Comparison of ENCODE assay signal across 14 cellular contexts in the genomic region with DNA sequence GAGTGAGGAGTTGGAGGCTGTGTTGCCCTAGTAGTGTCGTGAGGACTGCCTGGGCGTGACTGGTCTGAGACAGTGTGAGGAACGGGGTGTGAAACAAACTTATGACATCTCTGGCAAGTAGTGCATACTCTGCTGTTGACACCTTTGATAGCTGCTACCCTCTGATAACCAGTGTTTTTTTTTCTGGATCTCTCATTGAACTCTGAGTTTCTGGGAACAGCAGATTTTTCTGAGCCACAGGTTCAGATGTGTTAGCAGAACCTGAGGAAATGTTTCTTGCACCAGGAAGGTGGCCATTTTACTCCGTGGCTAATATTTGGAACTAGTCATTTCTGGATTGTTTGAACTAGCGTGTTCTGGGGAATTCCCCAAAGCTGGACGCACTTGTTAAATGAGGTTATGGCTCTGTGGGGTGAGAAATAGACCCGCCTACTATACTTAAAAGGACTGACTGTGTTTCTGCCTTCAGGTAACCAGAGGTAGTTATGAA. TPM values are rescaled to one million over a fixed set of nuclear protein-coding genes. Genes with fewer than 3 reads are reported as not detected.
DNase-seq lines count a peak whose midpoint lies in the region; ATAC-seq and TF ChIP-seq lines count a peak whose summit lies in the region.
"Had no signal": no experiment of that assay in that cellular context is flagged by ENCODE, and none has a peak within 500 bp of the region (broad histone marks: within the 10 kb centered on the region; RNA-seq: fewer than 3 reads in every experiment).

No MANE protein-coding gene starts in this region.

- DNase-seq in Daoy (ENCODE audit: low read depth) (peak; percentile 74), SK-N-DZ (ENCODE audit: low spot score) (no peak), NCI-H510A treated with DMSO at 0.1 percent for 48 hours (lab: John Stamatoyannopoulos, UW) (no peak), erythroblast (lab: John Stamatoyannopoulos, UW) (no peak), ureter (ENCODE audit: low spot score) (no peak)
- DNase-seq: activated CD4-positive, alpha-beta T cell treated with anti-CD3 and anti-CD28 coated beads for 4 hours; anterior cingulate cortex; Karpas-422; midbrain; Peyer's patch; spleen had no signal

- no peak for TF ChIP-seq POLR2A in erythroblast (IDR thresholded peaks at IDR 0.05; ENCODE audit: low read length)

- ATAC-seq in GM19023 (IDR thresholded peaks at IDR 0.05; ENCODE audit: unreplicated experiment): peak; percentile 82
- peak; percentile 86 for ATAC-seq in HG02678 (IDR thresholded peaks at IDR 0.05; ENCODE audit: unreplicated experiment)
- ATAC-seq in HG03565 (IDR thresholded peaks at IDR 0.05; ENCODE audit: unreplicated experiment): peak; percentile 84

RNA-seq across cellular contexts. Expression of a gene that starts 52.9 kb away (rescaled TPM):
- total RNA-seq in Daoy (2014; rRNA removed; shearing (Covaris generic)): 5.5 and 13.9 TPM in 2 replicates
- polyA plus RNA-seq in SK-N-DZ (2014; cell fraction: cytosol; rRNA removed): 18.5 and 24.5 TPM in 2 replicates
- 35.4 and 79.3 TPM in 2 replicates for polyA plus RNA-seq in SK-N-DZ (2014; cell fraction: nucleus; rRNA removed)
- 119 TPM for total RNA-seq in ureter
